In genomic region chr17:75257228-75257627, GRCh38 we compare ENCODE assay signal across 1 cellular context.
A peak's percentile ranks its signal among the peaks of the same experiment; 100 is the strongest.
TF ChIP-seq lines count a peak whose summit lies in the region.
"Not testable (repeated sequence)": the region's sequence is repeated elsewhere in the genome, so short reads cannot be mapped to it uniquely, and the experiment has no call there.

No MANE protein-coding gene starts in this region.

TF ChIP-seq in HepG2, 621 proteins besides CTCF, POLR2A, EP300 and RAD21:
- TF ChIP-seq FOXA1 (IDR thresholded peaks at IDR 0.05) = not testable (repeated sequence)
- TF ChIP-seq FOXA1 (CRISPR knock-in tag; IDR thresholded peaks at IDR 0.05) (0 out of 2 replicates have a peak, but pooled peaks have one; percentile 11), FOXA3 (CRISPR knock-in tag; IDR thresholded peaks at IDR 0.05) (peak; percentile 17; the same call in 1 of the 2 replicates)
